ENCODE assay signal across 25 cellular contexts in genomic region chr7:45623157-45623556, GRCh38.
"Had no signal": no experiment of that assay in that cellular context is flagged by ENCODE, and none has a peak within 500 bp of the region (broad histone marks: within the 10 kb centered on the region; RNA-seq: fewer than 3 reads in every experiment).

No MANE protein-coding gene starts in this region.

- H3K27me3 Mint-ChIP-seq: activated CD4-positive, alpha-beta memory T cell treated with anti-CD3 and anti-CD28 coated beads, Interleukin-2, amount 10 ng/mL, durations not matched to agents 7 days and 5 days; activated CD4-positive, alpha-beta T cell treated with anti-CD3 and anti-CD28 coated beads, Interleukin-2, amount 10 ng/mL, durations not matched to agents 7 days and 5 days; activated naive CD4-positive, alpha-beta T cell treated with anti-CD3 and anti-CD28 coated beads, Interleukin-2, amount 50 U/mL, for 24 hours; activated naive CD8-positive, alpha-beta T cell treated with anti-CD3 and anti-CD28 coated beads, Interleukin-2, amount 10 ng/mL, durations not matched to agents 7 days and 5 days had no signal

- H3K4me3 ChIP-seq: esophagus squamous epithelium, gastroesophageal sphincter had no signal

- H3K4me1 ChIP-seq: esophagus squamous epithelium, gastroesophageal sphincter had no signal

- DNase-seq: activated CD4-positive, alpha-beta memory T cell treated with anti-CD3 and anti-CD28 coated beads, Interleukin-2, amount 10 ng/mL, durations not matched to agents 7 days and 5 days; activated CD4-positive, alpha-beta T cell treated with anti-CD3 and anti-CD28 coated beads for 1 hour; activated CD4-positive, alpha-beta T cell treated with anti-CD3 and anti-CD28 coated beads for 4 hours; activated CD4-positive, alpha-beta T cell treated with anti-CD3 and anti-CD28 coated beads, Interleukin-2, amount 10 ng/mL, durations not matched to agents 7 days and 5 days; activated CD4-positive, alpha-beta T cell treated with anti-CD3 and anti-CD28 coated beads, Interleukin-2, amount 50 U/mL, for 4 hours; activated CD8-positive, alpha-beta memory T cell treated with anti-CD3 and anti-CD28 coated beads, Interleukin-2, amount 50 U/mL, for 4 hours; activated effector memory CD4-positive, alpha-beta T cell treated with anti-CD3 and anti-CD28 coated beads, Interleukin-2, amount 50 U/mL, for 16 hours; activated naive CD4-positive, alpha-beta T cell treated with anti-CD3 and anti-CD28 coated beads for 36 hours; activated naive CD8-positive, alpha-beta T cell treated with anti-CD3 and anti-CD28 coated beads, Interleukin-2, amount 10 ng/mL, durations not matched to agents 7 days and 5 days; activated T-cell treated with anti-CD3 and anti-CD28 coated beads, Interleukin-2, amount 50 U/mL, for 1 hour; activated T-cell treated with anti-CD3 and anti-CD28 coated beads, Interleukin-2, amount 50 U/mL, for 48 hours; brain microvascular endothelial cell; caudate nucleus; cortex of kidney; dermis blood vessel endothelial cell; effector CD4-positive, alpha-beta T cell; effector memory CD8-positive, alpha-beta T cell; esophagus squamous epithelium; foreskin melanocyte; T-helper 2 cell had no signal

- H3K4me3 Mint-ChIP-seq: activated CD4-positive, alpha-beta memory T cell treated with anti-CD3 and anti-CD28 coated beads, Interleukin-2, amount 10 ng/mL, durations not matched to agents 7 days and 5 days; activated CD4-positive, alpha-beta T cell treated with anti-CD3 and anti-CD28 coated beads, Interleukin-2, amount 10 ng/mL, durations not matched to agents 7 days and 5 days; activated naive CD4-positive, alpha-beta T cell treated with anti-CD3 and anti-CD28 coated beads for 36 hours; activated naive CD4-positive, alpha-beta T cell treated with anti-CD3 and anti-CD28 coated beads, Interleukin-2, amount 50 U/mL, for 24 hours; activated naive CD8-positive, alpha-beta T cell treated with anti-CD3 and anti-CD28 coated beads, Interleukin-2, amount 10 ng/mL, durations not matched to agents 7 days and 5 days; activated T-helper 1 cell treated with anti-CD3 and anti-CD28 coated beads, Interleukin-12 subunit alpha, Interleukin-12 subunit beta, Interleukin-2, Interleukin-4 antibody, amounts not matched to agents 30 ng/mL and 10 ng/mL and 1 ng/mL, durations not matched to agents 14 hours and 24 hours and 36 hours; effector memory CD8-positive, alpha-beta T cell; WTC11 had no signal

- H3K36me3 Mint-ChIP-seq: activated naive CD4-positive, alpha-beta T cell treated with anti-CD3 and anti-CD28 coated beads, Interleukin-2, amount 50 U/mL, for 24 hours; activated naive CD8-positive, alpha-beta T cell treated with anti-CD3 and anti-CD28 coated beads, Interleukin-2, amount 10 ng/mL, durations not matched to agents 7 days and 5 days had no signal

- H3K4me1 Mint-ChIP-seq: activated CD4-positive, alpha-beta memory T cell treated with anti-CD3 and anti-CD28 coated beads, Interleukin-2, amount 10 ng/mL, durations not matched to agents 7 days and 5 days; activated CD4-positive, alpha-beta T cell treated with anti-CD3 and anti-CD28 coated beads, Interleukin-2, amount 10 ng/mL, durations not matched to agents 7 days and 5 days; activated naive CD4-positive, alpha-beta T cell treated with anti-CD3 and anti-CD28 coated beads, Interleukin-2, amount 50 U/mL, for 24 hours; activated naive CD8-positive, alpha-beta T cell treated with anti-CD3 and anti-CD28 coated beads, Interleukin-2, amount 10 ng/mL, durations not matched to agents 7 days and 5 days; WTC11 had no signal

- H3K36me3 ChIP-seq: brain microvascular endothelial cell, esophagus squamous epithelium, gastroesophageal sphincter had no signal

- ATAC-seq: effector memory CD8-positive, alpha-beta T cell; gastroesophageal sphincter; WTC11 had no signal

- H3K27ac Mint-ChIP-seq: activated CD4-positive, alpha-beta memory T cell treated with anti-CD3 and anti-CD28 coated beads, Interleukin-2, amount 10 ng/mL, durations not matched to agents 7 days and 5 days; activated naive CD4-positive, alpha-beta T cell treated with anti-CD3 and anti-CD28 coated beads for 36 hours; activated naive CD4-positive, alpha-beta T cell treated with anti-CD3 and anti-CD28 coated beads, Interleukin-2, amount 50 U/mL, for 24 hours; activated naive CD8-positive, alpha-beta T cell treated with anti-CD3 and anti-CD28 coated beads, Interleukin-2, amount 10 ng/mL, durations not matched to agents 7 days and 5 days; activated T-helper 1 cell treated with anti-CD3 and anti-CD28 coated beads, Interleukin-12 subunit alpha, Interleukin-12 subunit beta, Interleukin-2, Interleukin-4 antibody, amounts not matched to agents 30 ng/mL and 10 ng/mL and 1 ng/mL, durations not matched to agents 14 hours and 24 hours and 36 hours; activated T-helper 2 cell treated with anti-CD3 and anti-CD28 coated beads, Interferon-gamma antibody, Interleukin-2, Interleukin-4, amounts not matched to agents 10 μg/mL and 5 μg/mL and 100 μg/mL, durations not matched to agents 14 hours and 24 hours and 36 hours; effector memory CD8-positive, alpha-beta T cell; WTC11 had no signal

- H3K9me3 ChIP-seq: esophagus squamous epithelium had no signal
